Comparison of ENCODE assay signal across 8 cellular contexts in the genomic region with DNA sequence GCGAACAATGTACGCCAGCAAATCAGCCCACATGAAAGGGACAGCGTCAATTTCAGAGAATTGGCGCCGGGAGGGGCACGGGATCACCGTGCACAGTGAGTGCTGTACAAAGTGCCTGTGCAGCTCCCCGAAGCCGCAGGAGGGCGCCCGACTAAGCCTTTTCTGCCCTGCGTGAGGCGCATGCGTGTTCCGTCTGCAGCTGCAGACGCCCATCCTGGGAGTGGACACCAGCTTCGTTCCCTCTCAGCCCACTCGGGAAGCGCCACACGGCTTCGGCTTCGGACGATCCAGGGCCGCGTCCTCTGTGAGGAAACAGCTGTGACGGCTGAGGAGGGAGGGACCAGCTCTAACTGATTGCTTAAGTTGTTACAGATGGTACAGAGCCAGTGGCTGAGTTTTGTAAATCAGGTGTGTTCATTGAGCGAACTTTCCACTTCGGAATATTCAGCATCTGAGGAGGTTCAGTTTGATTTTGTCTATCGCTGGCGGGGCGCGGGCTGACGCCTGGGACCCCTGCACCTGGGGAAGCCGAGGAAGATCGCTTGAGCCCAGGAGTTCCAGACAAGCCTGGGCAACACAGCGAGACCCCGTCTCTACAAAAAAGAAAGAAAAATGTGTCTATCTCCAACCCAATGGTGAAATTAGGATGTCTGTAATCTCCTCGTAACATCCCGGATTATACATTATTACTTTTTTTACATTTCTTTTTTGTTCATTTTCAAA. TPM values are rescaled to one million over a fixed set of nuclear protein-coding genes. Genes with fewer than 3 reads are reported as not detected.
A peak's percentile ranks its signal among the peaks of the same experiment; 100 is the strongest.
DNase-seq lines count a peak whose midpoint lies in the region; ATAC-seq and TF ChIP-seq lines count a peak whose summit lies in the region.

No MANE protein-coding gene starts in this region.

- no peaks in the 10 kb centered on the region for H3K79me2 ChIP-seq in DND-41 (ENCODE audit: insufficient read depth, low read length)

- H3K4me3 Mint-ChIP-seq in naive thymus-derived CD8-positive, alpha-beta T cell, result peak overlapping the region; percentile 78 to 89 (median 86)

- peaks cover 0 to 3% (median 0%) of the 10 kb centered on the region in 3 donors for H3K36me3 Mint-ChIP-seq in naive thymus-derived CD8-positive, alpha-beta T cell

- peaks cover 29% of the 10 kb centered on the region for H3K4me1 ChIP-seq in DND-41 (ENCODE audit: insufficient read depth, low read length)

- POLR2A ChIA-PET in naive thymus-derived CD8-positive, alpha-beta T cell (lab: Charles Lee), result interaction anchor here (1.1 to 2.1 kb wide), 4 partner anchors 15 to 146 kb away, joined by 3 to 23 read pairs (median 5); a partner anchor contains a TSS

- H3K27me3 ChIP-seq in DND-41 (ENCODE audit: insufficient read depth, low read length, poor library complexity), result no peaks in the 10 kb centered on the region

- peaks cover 5 to 26% (median 16%) of the 10 kb centered on the region in 4 donors for H3K4me1 Mint-ChIP-seq in naive thymus-derived CD8-positive, alpha-beta T cell

- TF ChIP-seq CTCF in DND-41 (IDR thresholded peaks at IDR 0.05; ENCODE audit: borderline replicate concordance, extremely low read depth, low read length, poor library complexity, severe bottlenecking) (peak; percentile 99), fibroblast of the aortic adventitia (IDR thresholded peaks at IDR 0.05; ENCODE audit: insufficient read depth, low read length) (peak; percentile 86)

- no peaks in the 10 kb centered on the region for H3K9me3 Mint-ChIP-seq in naive thymus-derived CD8-positive, alpha-beta T cell

- ATAC-seq in DND-41 (ENCODE audit: insufficient read depth, low read depth) (peak; percentile 95), GM19463 (IDR thresholded peaks at IDR 0.05; ENCODE audit: unreplicated experiment) (no peak)
- peak; percentile 95 to 99 for ATAC-seq in naive thymus-derived CD8-positive, alpha-beta T cell

- H3K27ac ChIP-seq in DND-41 (ENCODE audit: low read length), result peak overlapping the region; percentile 57

- peak overlapping the region; percentile 96 for H2AFZ ChIP-seq in DND-41 (ENCODE audit: low read depth, low read length)

- DNase-seq in DND-41 (peak; percentile 93), RPMI8226 (peak; percentile 8), fibroblast of the aortic adventitia (ENCODE audit: low read depth) (peak; percentile 82)
- DNase-seq in Jurkat, Clone E6-1 (ENCODE audit: low read depth, low spot score), result peak; percentile 87
- DNase-seq in activated effector memory CD4-positive, alpha-beta T cell treated with Interleukin-2 at 50 U/mL for 16 hours, result peak; percentile 89
- peak; percentile 88 to 96 (median 95) for DNase-seq in naive thymus-derived CD8-positive, alpha-beta T cell
- DNase-seq in stimulated activated CD8-positive, alpha-beta memory T cell treated with anti-CD3 and anti-CD28 coated beads, Interleukin-7, amount 100 ng/mL, for 4 hours (ENCODE audit: low read depth in 2 of 2), result peak; percentile 85 to 87

- H3K4me3 ChIP-seq in DND-41 (ENCODE audit: low read depth in 1 of 2, low read length in 2 of 2) (peak overlapping the region; percentile 14 to 68; a peak in 3 of 4 replicates), fibroblast of the aortic adventitia (ENCODE audit: low read depth, low read length) (peak overlapping the region; percentile 59)
- peak overlapping the region; percentile 54 for H3K4me3 ChIP-seq in Jurkat, Clone E6-1 (ENCODE audit: low read length)

- no peaks in the 10 kb centered on the region for H4K20me1 ChIP-seq in DND-41 (ENCODE audit: insufficient read depth, low read length)

- H3K27me3 Mint-ChIP-seq in naive thymus-derived CD8-positive, alpha-beta T cell, result peaks cover 8 to 32% (median 10%) of the 10 kb centered on the region in 5 donors

- no peaks in the 10 kb centered on the region for H3K36me3 ChIP-seq in DND-41 (ENCODE audit: insufficient read depth, low read length)

- no peaks in the 10 kb centered on the region for H3K9me3 ChIP-seq in DND-41 (ENCODE audit: insufficient read depth, low read length, severe bottlenecking)

- peak overlapping the region; percentile 49 for H3K9ac ChIP-seq in DND-41 (ENCODE audit: low read depth, low read length)

- H3K27ac Mint-ChIP-seq in naive thymus-derived CD8-positive, alpha-beta T cell, result peak overlapping the region; percentile 72 to 99 (median 97)

- peak overlapping the region; percentile 90 for H3K4me2 ChIP-seq in DND-41 (ENCODE audit: insufficient read depth, low read length)

RNA-seq across cellular contexts. Expression of a gene that starts 15.4 kb away (rescaled TPM):
- 13.3 TPM for polyA plus RNA-seq in Jurkat, Clone E6-1 (2012; ENCODE audit: insufficient read depth, insufficient read length)
- total RNA-seq in fibroblast of the aortic adventitia (ENCODE audit: low replicate concordance), result 10.3 and 18.2 TPM in 2 replicates
- total RNA-seq in naive thymus-derived CD8-positive, alpha-beta T cell, result 10 to 100 TPM; 18.8 to 21.6 TPM
- 10 to 100 TPM in 2 of 3 donors, 1 to 10 TPM in 1; 9.4 to 15.1 (median 11.4) TPM for polyA plus RNA-seq in naive thymus-derived CD8-positive, alpha-beta T cell

Comparison
In these comparisons a context has a peak if more than half of its experiments do, and no peak if none do; other contexts are left out.
1. DNase-seq: peak in every context shown above with its lines; median percentile 95 in naive thymus-derived CD8-positive, alpha-beta T cell; 93 in DND-41; 89 in activated effector memory CD4-positive, alpha-beta T cell treated with Interleukin-2 at 50 U/mL for 16 hours; 87 in Jurkat, Clone E6-1; 86 in stimulated activated CD8-positive, alpha-beta memory T cell treated with anti-CD3 and anti-CD28 coated beads, Interleukin-7, amount 100 ng/mL, for 4 hours; 82 in fibroblast of the aortic adventitia; 8 in RPMI8226.